ENCODE assay signal across 1 cellular context in the genomic region with DNA sequence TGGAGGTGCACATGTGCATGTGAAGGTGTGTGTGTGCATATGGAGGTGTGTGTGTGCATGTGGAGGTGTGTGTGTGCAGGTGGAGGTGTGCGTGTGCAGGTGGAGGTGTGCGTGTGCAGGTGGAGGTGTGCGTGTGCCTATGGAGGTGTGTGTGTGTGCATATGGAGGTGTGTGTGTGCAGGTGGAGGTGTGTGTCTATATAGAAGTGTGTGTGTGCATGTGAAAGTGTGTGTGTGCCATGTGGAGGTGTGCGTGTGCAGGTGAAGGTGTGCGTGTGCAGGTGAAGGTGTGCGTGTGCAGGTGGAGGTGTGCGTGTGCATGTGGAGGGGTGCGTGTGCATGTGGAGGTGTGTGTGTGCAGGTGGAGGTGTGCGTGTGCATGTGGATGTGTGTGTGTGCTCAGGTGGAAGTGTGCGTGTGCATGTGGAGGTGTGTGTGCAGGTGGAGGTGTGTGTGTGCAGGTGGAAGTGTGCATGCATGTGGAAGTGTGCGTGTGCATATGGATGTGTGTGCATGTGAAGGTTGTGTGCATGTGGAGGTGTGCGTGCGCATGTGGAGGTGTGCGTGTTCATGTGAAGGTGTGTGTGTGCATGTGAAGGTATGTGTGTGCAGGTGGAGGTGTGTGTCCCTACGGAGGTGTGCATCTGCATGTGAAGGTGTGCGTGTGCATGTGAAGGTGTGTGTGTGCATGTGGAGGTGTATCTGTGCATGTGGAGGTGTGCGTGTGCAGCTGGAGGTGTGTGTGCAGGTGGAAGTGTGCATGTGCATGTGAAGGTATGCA.
TF ChIP-seq lines count a peak whose summit lies in the region.

No MANE protein-coding gene starts in this region.

TF ChIP-seq in K562, 482 proteins besides CTCF, POLR2A, EP300 and RAD21:
- TF ChIP-seq ZEB2 (IDR thresholded peaks at IDR 0.05) (peak; percentile 24; the same call in 1 of the 2 replicates), ZNF165 (CRISPR knock-in tag; IDR thresholded peaks at IDR 0.05; ENCODE audit: borderline replicate concordance) (no peak), ZBTB7A (IDR thresholded peaks at IDR 0.05; ENCODE audit: borderline replicate concordance, control insufficient read depth, low read depth, low read length) (no peak)
- TF ChIP-seq, protein P1, sequence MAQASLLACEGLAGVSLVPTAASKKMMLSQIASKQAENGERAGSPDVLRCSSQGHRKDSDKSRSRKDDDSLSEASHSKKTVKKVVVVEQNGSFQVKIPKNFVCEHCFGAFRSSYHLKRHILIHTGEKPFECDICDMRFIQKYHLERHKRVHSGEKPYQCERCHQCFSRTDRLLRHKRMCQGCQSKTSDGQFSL (CRISPR knock-in tag; IDR thresholded peaks at IDR 0.05) = 0 out of 2 replicates have a peak, but pooled peaks have one; percentile 41
- TF ChIP-seq, protein P1 (tag; IDR thresholded peaks at IDR 0.05) = no peak
